20 cellular contexts compared by ENCODE assay signal in genomic region chr21:28754862-28755261, GRCh38.
DNase-seq lines count a peak whose midpoint lies in the region; ATAC-seq, FAIRE-seq and TF ChIP-seq lines count a peak whose summit lies in the region.
"Had no signal": no experiment of that assay in that cellular context is flagged by ENCODE, and none has a peak within 500 bp of the region (broad histone marks: within the 10 kb centered on the region; RNA-seq: fewer than 3 reads in every experiment).

No MANE protein-coding gene starts in this region.

- H3K27ac ChIP-seq in astrocyte (ENCODE audit: low read depth, low read length) (no peak overlapping the region), right cardiac atrium (ENCODE audit: low read length) (peak overlapping the region; percentile 100), rectal smooth muscle tissue (ENCODE audit: low read depth, low read length) (peak overlapping the region; percentile 68), uterus (peak overlapping the region; percentile 71)
- H3K27ac ChIP-seq: epithelial cell of prostate had no signal

- ATAC-seq in right cardiac atrium (peak; percentile 50), HG03520 (IDR thresholded peaks at IDR 0.05; ENCODE audit: unreplicated experiment) (no peak)

- H3K4me3 ChIP-seq in astrocyte (ENCODE audit: insufficient read depth, low read depth, low read length): no peak overlapping the region
- no peak overlapping the region for H3K4me3 ChIP-seq in right cardiac atrium (ENCODE audit: low read length)
- no peak overlapping the region for H3K4me3 ChIP-seq in rectal smooth muscle tissue (ENCODE audit: low read length)
- H3K4me3 ChIP-seq in uterus: no peak overlapping the region

- TF ChIP-seq POLR2A in uterus (IDR thresholded peaks at IDR 0.05): no peak

- no peaks in the 10 kb centered on the region for H3K36me3 ChIP-seq in astrocyte (ENCODE audit: insufficient read depth, low read length)
- H3K36me3 ChIP-seq in rectal smooth muscle tissue (ENCODE audit: control insufficient read depth, insufficient read depth, low read length): no peaks in the 10 kb centered on the region
- H3K36me3 ChIP-seq in uterus: no peaks in the 10 kb centered on the region

- H3K36me3 Mint-ChIP-seq in astrocyte (ENCODE audit: low read depth, unreplicated experiment): no peaks in the 10 kb centered on the region
- H3K36me3 Mint-ChIP-seq: activated CD4-positive, alpha-beta memory T cell treated with anti-CD3 and anti-CD28 coated beads for 36 hours; naive B cell had no signal

- H3K79me2 ChIP-seq in astrocyte (ENCODE audit: insufficient read depth, low read length): no peaks in the 10 kb centered on the region

- 51% methylated on average over 3 of the region's 3 CpGs for WGBS in right cardiac atrium

- no peaks in the 10 kb centered on the region for H3K4me1 Mint-ChIP-seq in astrocyte (ENCODE audit: low read depth, unreplicated experiment)
- H3K4me1 Mint-ChIP-seq: B cell, naive B cell had no signal

- H3K4me1 ChIP-seq in astrocyte (ENCODE audit: insufficient read depth, low read length) (peaks cover 7% of the 10 kb centered on the region), right cardiac atrium (ENCODE audit: control insufficient read depth, insufficient read depth, low read length) (peaks cover 11% of the 10 kb centered on the region), rectal smooth muscle tissue (ENCODE audit: control insufficient read depth, insufficient read depth, low read length) (peaks cover 12% of the 10 kb centered on the region), uterus (peaks cover 0 to 10% of the 10 kb centered on the region in 2 donors)

- no peaks in the 10 kb centered on the region for H3K27me3 Mint-ChIP-seq in astrocyte (ENCODE audit: low read depth, unreplicated experiment)
- H3K27me3 Mint-ChIP-seq: activated CD4-positive, alpha-beta memory T cell treated with anti-CD3 and anti-CD28 coated beads for 36 hours; B cell; naive B cell had no signal

- H3K9me3 ChIP-seq in astrocyte (ENCODE audit: insufficient read depth, low read depth, low read length) (no peaks in the 10 kb centered on the region), right cardiac atrium (ENCODE audit: control insufficient read depth, low read length) (no peaks in the 10 kb centered on the region), uterus (no peaks in the 10 kb centered on the region)

- no peaks in the 10 kb centered on the region for H3K9me3 Mint-ChIP-seq in astrocyte (ENCODE audit: unreplicated experiment)
- H3K9me3 Mint-ChIP-seq: activated CD4-positive, alpha-beta memory T cell treated with anti-CD3 and anti-CD28 coated beads for 36 hours had no signal

- H3K27ac Mint-ChIP-seq in astrocyte (ENCODE audit: unreplicated experiment): no peak overlapping the region
- H3K27ac Mint-ChIP-seq: activated CD4-positive, alpha-beta memory T cell treated with anti-CD3 and anti-CD28 coated beads for 36 hours; B cell; T-helper 1 cell treated with Interleukin-12 subunit alpha and Interleukin-12 subunit beta and Interleukin-4 antibody, amounts not matched to agents 30 μg/mL and 1 μg/mL, for 36 hours had no signal

- no peak for TF ChIP-seq CTCF in astrocyte (IDR thresholded peaks at IDR 0.05; ENCODE audit: insufficient read depth, low read depth, low read length)
- TF ChIP-seq CTCF in uterus (IDR thresholded peaks at IDR 0.05): no peak

- no peak overlapping the region for H2AFZ ChIP-seq in astrocyte (ENCODE audit: low read depth, low read length)

- H3K4me2 ChIP-seq in astrocyte (ENCODE audit: low read length): peak overlapping the region; percentile 21

- intact Hi-C loops in right cardiac atrium (cut with DNase I) (no loop called here), uterus (cut with DNase I; ENCODE audit: low total_unique reads) (no loop called here)

- no peaks in the 10 kb centered on the region for H4K20me1 ChIP-seq in astrocyte (ENCODE audit: insufficient read depth, low read length)

- FAIRE-seq in astrocyte (lab: Jason Lieb, UNC): no peak

- H3K27me3 ChIP-seq in astrocyte (ENCODE audit: insufficient read depth, low read length) (no peaks in the 10 kb centered on the region), right cardiac atrium (ENCODE audit: control insufficient read depth, insufficient read depth) (no peaks in the 10 kb centered on the region), rectal smooth muscle tissue (ENCODE audit: control insufficient read depth, insufficient read depth, low read length) (no peaks in the 10 kb centered on the region), uterus (no peaks in the 10 kb centered on the region)

- H3K4me3 Mint-ChIP-seq in astrocyte (ENCODE audit: unreplicated experiment): no peak overlapping the region
- H3K4me3 Mint-ChIP-seq: activated CD4-positive, alpha-beta memory T cell treated with anti-CD3 and anti-CD28 coated beads for 36 hours; B cell; naive B cell; T-helper 1 cell treated with Interleukin-12 subunit alpha and Interleukin-12 subunit beta and Interleukin-4 antibody, amounts not matched to agents 30 μg/mL and 1 μg/mL, for 36 hours had no signal

- H3K9ac ChIP-seq in astrocyte (ENCODE audit: low read length): no peak overlapping the region
- no peak overlapping the region for H3K9ac ChIP-seq in rectal smooth muscle tissue (ENCODE audit: low read length)

- DNase-seq in astrocyte (ENCODE audit: low read depth): no peak
- DNase-seq in right cardiac atrium: no peak
- no peak for DNase-seq in uterus
- no peak for DNase-seq in DMS53 treated with DMSO at 0.1 percent for 48 hours (lab: John Stamatoyannopoulos, UW; ENCODE audit: unreplicated experiment)
- DNase-seq in NCI-H748 (lab: John Stamatoyannopoulos, UW; ENCODE audit: unreplicated experiment): no peak
- DNase-seq: activated CD4-positive, alpha-beta memory T cell treated with anti-CD3 and anti-CD28 coated beads for 36 hours; activated naive CD4-positive, alpha-beta T cell treated with anti-CD3 and anti-CD28 coated beads, Interleukin-2, amount 50 U/mL, for 16 hours; COR-L47; Karpas-422; naive B cell; NCI-H1048; NCI-H2029; NCI-H510A; posterior cingulate gyrus; SHP77 treated with DMSO at 0.1 percent for 48 hours had no signal
